ENCODE assay signal across 8 cellular contexts in the genomic region with DNA sequence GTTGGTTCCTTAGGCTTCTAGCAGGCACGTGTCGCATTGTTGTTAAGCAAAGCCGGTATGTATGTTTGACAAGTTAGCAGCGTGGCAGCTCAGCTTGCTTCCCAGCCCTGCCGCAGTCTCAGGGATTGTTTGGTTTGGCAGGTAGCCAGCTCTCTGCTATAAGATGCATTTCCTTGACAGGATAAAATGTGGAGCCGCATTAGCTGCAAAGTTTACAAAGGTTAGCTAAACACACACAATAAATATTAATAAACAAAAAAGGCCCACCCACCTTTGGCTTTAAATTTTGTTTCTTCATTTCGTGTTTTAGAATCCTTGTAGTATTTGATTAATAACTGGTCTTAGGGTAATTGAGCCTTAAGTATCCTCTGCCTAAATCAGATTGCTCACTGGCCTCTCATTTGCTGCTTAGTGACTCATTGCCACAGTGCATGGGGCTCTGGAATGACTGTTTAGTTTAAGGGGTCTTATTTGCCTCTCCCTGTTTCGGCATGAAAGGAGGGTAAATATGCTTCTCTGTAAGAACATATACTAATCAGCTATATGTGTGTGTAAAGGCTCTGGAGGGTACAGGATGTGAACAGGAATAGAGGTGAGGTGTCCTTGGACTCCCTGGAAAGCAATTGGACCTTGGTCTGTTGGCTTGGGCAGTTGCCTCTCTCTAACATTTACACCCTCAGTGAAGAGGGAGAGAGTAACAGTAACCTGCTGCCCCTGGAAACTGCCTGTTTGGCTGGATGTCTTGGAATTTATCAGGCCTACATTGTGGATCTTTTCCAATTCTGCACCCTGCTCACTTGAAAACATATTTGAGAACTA.
DNase-seq lines count a peak whose midpoint lies in the region; ATAC-seq and TF ChIP-seq lines count a peak whose summit lies in the region.

No MANE protein-coding gene starts in this region.

- peaks cover 14% of the 10 kb centered on the region for H3K4me1 ChIP-seq in lower lobe of right lung

- peaks cover 9% of the 10 kb centered on the region for H3K36me3 ChIP-seq in lower lobe of right lung

- H3K27ac ChIP-seq in lower lobe of right lung, result no peak overlapping the region

- no peak for TF ChIP-seq CTCF in lower lobe of right lung (IDR thresholded peaks at IDR 0.05)
- TF ChIP-seq CTCF in GM13976 (IDR thresholded peaks at IDR 0.05; ENCODE audit: borderline replicate concordance, control extremely low read depth, extremely low read depth, insufficient read depth, missing control alignments), result no peak

- no peaks in the 10 kb centered on the region for H3K27me3 ChIP-seq in lower lobe of right lung (ENCODE audit: low read depth)

- DNase-seq in Caki2 (ENCODE audit: low read depth) (peak; percentile 77), NCI-H2029 treated with DMSO at 0.1 percent for 48 hours (lab: John Stamatoyannopoulos, UW) (peak; percentile 89), amniotic epithelial cell (ENCODE audit: low read depth) (peak; percentile 85), lower lobe of right lung (peak; percentile 60), GM13976 (ENCODE audit: low spot score) (no peak)
- DNase-seq in activated CD4-positive, alpha-beta T cell treated with anti-CD3 and anti-CD28 coated beads for 48 hours, result no peak

- in situ Hi-C loops in Caki2 (cut with HindIII; ENCODE audit: low pct_unique_long_range_greater_than_20kb, low sequenced_read_pairs), result no loop called here
- in situ Hi-C loops in GM13976 (cut with MboI; ENCODE audit: low sequenced_read_pairs, unreplicated experiment), result no loop called here

- H3K4me3 ChIP-seq in lower lobe of right lung, result no peak overlapping the region

- intact Hi-C loops in lower lobe of right lung (cut with DNase I), result no loop called here

- ATAC-seq in lower lobe of right lung (peak; percentile 80 to 85), GM18858 (IDR thresholded peaks at IDR 0.05; ENCODE audit: unreplicated experiment) (no peak), HG02798 (IDR thresholded peaks at IDR 0.05; ENCODE audit: poor library complexity, unreplicated experiment) (no peak)

- no peaks in the 10 kb centered on the region for H3K9me3 ChIP-seq in lower lobe of right lung

Comparison
In these comparisons a context has a peak if more than half of its experiments do, and no peak if none do; other contexts are left out.
1. DNase-seq: peak in Caki2 (single experiment), NCI-H2029 treated with DMSO at 0.1 percent for 48 hours (single experiment), amniotic epithelial cell (single experiment) and lower lobe of right lung (single experiment); none in activated CD4-positive, alpha-beta T cell treated with anti-CD3 and anti-CD28 coated beads for 48 hours (single experiment) and GM13976 (single experiment).
2. ATAC-seq: peak in lower lobe of right lung (2 of 2); none in GM18858 (single experiment) and HG02798 (single experiment).